ENCODE assay signal across 23 cellular contexts in genomic region chr19:7645656-7646425, GRCh38. TPM values are rescaled to one million over a fixed set of nuclear protein-coding genes. Genes with fewer than 3 reads are reported as not detected.
DNase-seq lines count a peak whose midpoint lies in the region; ATAC-seq and TF ChIP-seq lines count a peak whose summit lies in the region.
"Had no signal": no experiment of that assay in that cellular context is flagged by ENCODE, and none has a peak within 500 bp of the region (broad histone marks: within the 10 kb centered on the region; RNA-seq: fewer than 3 reads in every experiment).

No MANE protein-coding gene starts in this region.

- H3K4me1 ChIP-seq in NT2/D1 (ENCODE audit: insufficient read depth, insufficient read length) (peaks cover 6% of the 10 kb centered on the region), trophoblast cell (ENCODE audit: control insufficient read depth in 1 of 2, insufficient read depth in 2 of 2, low read length in 2 of 2) (no peaks in the 10 kb centered on the region), psoas muscle (no peaks in the 10 kb centered on the region)
- H3K4me1 ChIP-seq: colonic mucosa, Peyer's patch, suprapubic skin had no signal

- H3K9me3 ChIP-seq in NT2/D1 (ENCODE audit: insufficient read depth, low read length) (no peaks in the 10 kb centered on the region), trophoblast cell (ENCODE audit: insufficient read depth, low read depth, low read length) (peaks cover 2% of the 10 kb centered on the region), psoas muscle (no peaks in the 10 kb centered on the region)
- H3K9me3 ChIP-seq: colonic mucosa, Peyer's patch, suprapubic skin had no signal

- no peak overlapping the region for H3K4ac ChIP-seq in trophoblast cell (ENCODE audit: low read depth, low read length)

- no peaks in the 10 kb centered on the region for H3K27me3 Mint-ChIP-seq in activated CD8-positive, alpha-beta T cell treated with anti-CD3 and anti-CD28 coated beads, Interleukin-2, amount 10 ng/mL, durations not matched to agents 7 days and 5 days (ENCODE audit: low read depth)
- H3K27me3 Mint-ChIP-seq in activated CD8-positive, alpha-beta T cell treated with anti-CD3 and anti-CD28 coated beads for 36 hours, result no peaks in the 10 kb centered on the region
- H3K27me3 Mint-ChIP-seq in central memory CD8-positive, alpha-beta T cell, result no peaks in the 10 kb centered on the region
- H3K27me3 Mint-ChIP-seq: activated naive CD8-positive, alpha-beta T cell treated with anti-CD3 and anti-CD28 coated beads, Interleukin-2, amount 50 U/mL, for 24 hours had no signal

- H2AK5ac ChIP-seq in trophoblast cell (ENCODE audit: low read length), result no peak overlapping the region

- TF ChIP-seq CTCF in activated CD8-positive, alpha-beta T cell treated with anti-CD3 and anti-CD28 coated beads for 36 hours (IDR thresholded peaks at IDR 0.05), result no peak
- no peak for TF ChIP-seq CTCF in psoas muscle (IDR thresholded peaks at IDR 0.05)

- no CpG with 5 or more reads among the region's 20 CpGs for WGBS in trophoblast cell (ENCODE audit: extremely low coverage, insufficient coverage, insufficient read length)
- WGBS in psoas muscle, 3 donors, result 54 to 57% (median 57%) methylated on average over 19 to 20 of the region's 20 CpGs

- no peak for ATAC-seq in activated CD8-positive, alpha-beta T cell treated with anti-CD3 and anti-CD28 coated beads, Interleukin-2, amount 10 ng/mL, durations not matched to agents 7 days and 5 days
- no peak for ATAC-seq in activated CD8-positive, alpha-beta T cell treated with anti-CD3 and anti-CD28 coated beads for 36 hours
- ATAC-seq in central memory CD8-positive, alpha-beta T cell (replicated peaks; ENCODE audit: extremely low read depth, poor library complexity, severe bottlenecking), result no peak
- no peak for ATAC-seq in psoas muscle
- ATAC-seq: activated naive CD8-positive, alpha-beta T cell treated with anti-CD3 and anti-CD28 coated beads, Interleukin-2, amount 50 U/mL, for 24 hours had no signal

- peaks cover 19% of the 10 kb centered on the region for H3K36me3 Mint-ChIP-seq in activated CD8-positive, alpha-beta T cell treated with anti-CD3 and anti-CD28 coated beads, Interleukin-2, amount 10 ng/mL, durations not matched to agents 7 days and 5 days (ENCODE audit: low read depth)
- H3K36me3 Mint-ChIP-seq in activated CD8-positive, alpha-beta T cell treated with anti-CD3 and anti-CD28 coated beads for 36 hours (ENCODE audit: low read depth), result peaks cover 8% of the 10 kb centered on the region
- H3K36me3 Mint-ChIP-seq in central memory CD8-positive, alpha-beta T cell (ENCODE audit: insufficient read depth), result peaks cover 21% of the 10 kb centered on the region
- H3K36me3 Mint-ChIP-seq: brain had no signal

- H2BK5ac ChIP-seq in trophoblast cell (ENCODE audit: low read depth, low read length, poor library complexity), result no peak overlapping the region

- CTCF ChIA-PET in activated CD8-positive, alpha-beta T cell treated with anti-CD3 and anti-CD28 coated beads, Interleukin-2, amount 10 ng/mL, durations not matched to agents 7 days and 5 days (lab: Charles Lee), result no interaction called here
- CTCF ChIA-PET in activated CD8-positive, alpha-beta T cell treated with anti-CD3 and anti-CD28 coated beads for 36 hours (lab: Charles Lee), result no interaction called here

- H2BK12ac ChIP-seq in trophoblast cell (ENCODE audit: low read length), result no peak overlapping the region

- peak overlapping the region; percentile 50 for H3K9ac ChIP-seq in NT2/D1 (ENCODE audit: insufficient read length, low read depth)
- no peak overlapping the region for H3K9ac ChIP-seq in trophoblast cell (ENCODE audit: low read length)

- H3K27me3 ChIP-seq in NT2/D1 (ENCODE audit: insufficient read depth, insufficient read length) (peaks cover 9% of the 10 kb centered on the region), trophoblast cell (ENCODE audit: insufficient read depth, low read length) (no peaks in the 10 kb centered on the region), psoas muscle (ENCODE audit: insufficient read depth in 3 of 3, low read length in 2 of 3) (peaks cover 0 to 4% (median 0%) of the 10 kb centered on the region in 3 donors)
- H3K27me3 ChIP-seq: colonic mucosa, Peyer's patch had no signal

- no peak overlapping the region for H4K12ac ChIP-seq in trophoblast cell (ENCODE audit: low read depth, low read length)

- no peak overlapping the region for H3K27ac ChIP-seq in trophoblast cell (ENCODE audit: low read depth, low read length)
- H3K27ac ChIP-seq in psoas muscle, result no peak overlapping the region
- H3K27ac ChIP-seq: colonic mucosa, Peyer's patch, suprapubic skin had no signal

- no peak overlapping the region for H3K4me3 Mint-ChIP-seq in activated CD8-positive, alpha-beta T cell treated with anti-CD3 and anti-CD28 coated beads, Interleukin-2, amount 10 ng/mL, durations not matched to agents 7 days and 5 days
- no peak overlapping the region for H3K4me3 Mint-ChIP-seq in activated CD8-positive, alpha-beta T cell treated with anti-CD3 and anti-CD28 coated beads for 36 hours
- no peak overlapping the region for H3K4me3 Mint-ChIP-seq in central memory CD8-positive, alpha-beta T cell
- H3K4me3 Mint-ChIP-seq: activated naive CD8-positive, alpha-beta T cell treated with anti-CD3 and anti-CD28 coated beads, Interleukin-2, amount 50 U/mL, for 24 hours; brain; HFFc6; mesothelial cell of epicardium had no signal

- H2BK120ac ChIP-seq in trophoblast cell (ENCODE audit: insufficient read depth, low read length, poor library complexity), result no peak overlapping the region

- H3K27ac Mint-ChIP-seq in activated CD8-positive, alpha-beta T cell treated with anti-CD3 and anti-CD28 coated beads, Interleukin-2, amount 10 ng/mL, durations not matched to agents 7 days and 5 days, result peak overlapping the region; percentile 4
- no peak overlapping the region for H3K27ac Mint-ChIP-seq in activated CD8-positive, alpha-beta T cell treated with anti-CD3 and anti-CD28 coated beads for 36 hours
- H3K27ac Mint-ChIP-seq in central memory CD8-positive, alpha-beta T cell (ENCODE audit: low read depth), result peak overlapping the region; percentile 56
- H3K27ac Mint-ChIP-seq: activated naive CD8-positive, alpha-beta T cell treated with anti-CD3 and anti-CD28 coated beads, Interleukin-2, amount 50 U/mL, for 24 hours; activated T-helper 2 cell treated with anti-CD3 and anti-CD28 coated beads, Interferon-gamma antibody, Interleukin-2, Interleukin-4, amounts not matched to agents 10 μg/mL and 5 μg/mL and 100 μg/mL, durations not matched to agents 14 hours and 24 hours and 36 hours; brain; HFFc6; mesothelial cell of epicardium had no signal

- intact Hi-C loops in activated CD8-positive, alpha-beta T cell treated with anti-CD3 and anti-CD28 coated beads for 36 hours (cut with micrococcal nuclease), result no loop called here
- intact Hi-C loops in psoas muscle (cut with DNase I), result no loop called here

- H3K14ac ChIP-seq in trophoblast cell (ENCODE audit: low read length), result no peak overlapping the region

- no peaks in the 10 kb centered on the region for H3K79me1 ChIP-seq in trophoblast cell (ENCODE audit: low read length)

- no peak overlapping the region for H3K4me2 ChIP-seq in trophoblast cell (ENCODE audit: low read length)

- no peak overlapping the region for H3K4me3 ChIP-seq in NT2/D1 (ENCODE audit: insufficient read length, low read depth)
- peak overlapping the region; percentile 6 for H3K4me3 ChIP-seq in trophoblast cell (ENCODE audit: low read depth, low read length)
- H3K4me3 ChIP-seq in psoas muscle, result no peak overlapping the region
- H3K4me3 ChIP-seq: colonic mucosa, Peyer's patch, suprapubic skin had no signal

- no peak overlapping the region for H4K8ac ChIP-seq in trophoblast cell (ENCODE audit: low read depth, low read length)

- no peaks in the 10 kb centered on the region for H3K79me2 ChIP-seq in trophoblast cell (ENCODE audit: control insufficient read depth, insufficient read depth, low read length, poor library complexity)

- H3K36me3 ChIP-seq in NT2/D1 (ENCODE audit: insufficient read depth, insufficient read length, low read length), result peaks cover 32% of the 10 kb centered on the region
- H3K36me3 ChIP-seq in trophoblast cell (ENCODE audit: control insufficient read depth in 1 of 2, insufficient read depth in 2 of 2, low read length in 2 of 2), result peaks cover 33 to 38% of the 10 kb centered on the region in 2 experiments
- no peaks in the 10 kb centered on the region for H3K36me3 ChIP-seq in psoas muscle (ENCODE audit: insufficient read depth in 1 of 2, low read depth in 1 of 2)
- H3K36me3 ChIP-seq: colonic mucosa had no signal

- H3K23ac ChIP-seq in trophoblast cell (ENCODE audit: low read length), result no peak overlapping the region

- H3K4me1 Mint-ChIP-seq in activated CD8-positive, alpha-beta T cell treated with anti-CD3 and anti-CD28 coated beads, Interleukin-2, amount 10 ng/mL, durations not matched to agents 7 days and 5 days (ENCODE audit: low read depth), result peaks cover 3% of the 10 kb centered on the region
- H3K4me1 Mint-ChIP-seq in activated CD8-positive, alpha-beta T cell treated with anti-CD3 and anti-CD28 coated beads for 36 hours (ENCODE audit: low read depth), result peaks cover 2% of the 10 kb centered on the region
- H3K4me1 Mint-ChIP-seq in central memory CD8-positive, alpha-beta T cell, result no peaks in the 10 kb centered on the region
- H3K4me1 Mint-ChIP-seq: brain, mesothelial cell of epicardium had no signal

- POLR2A ChIA-PET in activated CD8-positive, alpha-beta T cell treated with anti-CD3 and anti-CD28 coated beads, Interleukin-2, amount 10 ng/mL, durations not matched to agents 7 days and 5 days (lab: Charles Lee), result no interaction called here
- POLR2A ChIA-PET in activated CD8-positive, alpha-beta T cell treated with anti-CD3 and anti-CD28 coated beads for 36 hours (lab: Charles Lee), result no interaction called here

- no peaks in the 10 kb centered on the region for H3K9me3 Mint-ChIP-seq in activated CD8-positive, alpha-beta T cell treated with anti-CD3 and anti-CD28 coated beads, Interleukin-2, amount 10 ng/mL, durations not matched to agents 7 days and 5 days (ENCODE audit: insufficient read depth)
- no peaks in the 10 kb centered on the region for H3K9me3 Mint-ChIP-seq in activated CD8-positive, alpha-beta T cell treated with anti-CD3 and anti-CD28 coated beads for 36 hours
- H3K9me3 Mint-ChIP-seq in central memory CD8-positive, alpha-beta T cell, result no peaks in the 10 kb centered on the region
- H3K9me3 Mint-ChIP-seq: activated naive CD8-positive, alpha-beta T cell treated with anti-CD3 and anti-CD28 coated beads, Interleukin-2, amount 50 U/mL, for 24 hours; activated T-helper 2 cell treated with anti-CD3 and anti-CD28 coated beads, Interferon-gamma antibody, Interleukin-2, Interleukin-4, amounts not matched to agents 10 μg/mL and 5 μg/mL and 100 μg/mL, durations not matched to agents 14 hours and 24 hours and 36 hours; brain; HFFc6; mesothelial cell of epicardium had no signal

- no peak for DNase-seq in activated CD8-positive, alpha-beta T cell treated with anti-CD3 and anti-CD28 coated beads, Interleukin-2, amount 10 ng/mL, durations not matched to agents 7 days and 5 days
- DNase-seq in activated CD8-positive, alpha-beta T cell treated with anti-CD3 and anti-CD28 coated beads for 36 hours, result no peak
- DNase-seq in NT2/D1 (ENCODE audit: low read depth, low spot score) (no peak), trophoblast cell (no peak), KG1 (lab: John Stamatoyannopoulos, UW) (no peak), psoas muscle (no peak)
- no peak for DNase-seq in central memory CD8-positive, alpha-beta T cell (ENCODE audit: low spot score in 2 of 2)
- DNase-seq in activated naive CD4-positive, alpha-beta T cell (lab: John Stamatoyannopoulos, UW), result no peak
- DNase-seq: activated naive CD8-positive, alpha-beta T cell treated with anti-CD3 and anti-CD28 coated beads, Interleukin-2, amount 50 U/mL, for 24 hours; colonic mucosa; HFFc6; NCI-H1694; NCI-H2227 treated with DMSO at 0.1 percent for 48 hours; NCI-H774; Peyer's patch; T1000 had no signal

- no peak overlapping the region for H2AFZ ChIP-seq in trophoblast cell (ENCODE audit: insufficient read depth, low read length, poor library complexity)

- H4K91ac ChIP-seq in trophoblast cell (ENCODE audit: low read depth, low read length), result no peak overlapping the region

- no peak overlapping the region for H3K18ac ChIP-seq in trophoblast cell (ENCODE audit: low read length)

RNA-seq across cellular contexts. Expression of gene STXBP2, which starts 8.9 kb away (rescaled TPM):
- 100 to 1,000 TPM; 162 to 168 TPM for total RNA-seq in activated CD8-positive, alpha-beta T cell treated with anti-CD3 and anti-CD28 coated beads, Interleukin-2, amount 10 ng/mL, durations not matched to agents 7 days and 5 days
- 10 to 100 TPM; 96.4 to 99.2 TPM for total RNA-seq in activated CD8-positive, alpha-beta T cell treated with anti-CD3 and anti-CD28 coated beads for 36 hours
- polyA plus RNA-seq in trophoblast cell (2013), result 49.4 and 49.6 TPM in 2 replicates
- total RNA-seq in psoas muscle, result 1 to 10 TPM; 2.7 to 4.5 (median 3.6) TPM
- polyA plus RNA-seq in psoas muscle, result 1 to 10 TPM in 2 of 3 donors, under 1 TPM in 1; 0.55 to 2.4 (median 1.7) TPM

RNA-seq across cellular contexts. Expression of gene PCP2, which starts 12.3 kb away (rescaled TPM):
- total RNA-seq in activated CD8-positive, alpha-beta T cell treated with anti-CD3 and anti-CD28 coated beads, Interleukin-2, amount 10 ng/mL, durations not matched to agents 7 days and 5 days, result 1 to 10 TPM in 1 of 2 experiments, under 1 TPM in 1; 0.63 to 1.0 TPM
- total RNA-seq in activated CD8-positive, alpha-beta T cell treated with anti-CD3 and anti-CD28 coated beads for 36 hours, result 1 to 10 TPM; 4.0 to 4.8 TPM
- 0.35 and 0.36 TPM in 2 replicates for polyA plus RNA-seq in trophoblast cell (2013)
- not detected for total RNA-seq in psoas muscle
- polyA plus RNA-seq in psoas muscle, result under 1 TPM in 1 of 3 donors, not detected in 2; 0.20 TPM
- total RNA-seq: HFFc6, M059J, SK-MEL-5 had no signal
- polyA plus RNA-seq: BJ had no signal

RNA-seq across cellular contexts. Expression of gene PET100, which starts 16.2 kb away (rescaled TPM):
- total RNA-seq in activated CD8-positive, alpha-beta T cell treated with anti-CD3 and anti-CD28 coated beads, Interleukin-2, amount 10 ng/mL, durations not matched to agents 7 days and 5 days, result 100 to 1,000 TPM; 125 to 136 TPM
- total RNA-seq in activated CD8-positive, alpha-beta T cell treated with anti-CD3 and anti-CD28 coated beads for 36 hours, result 10 to 100 TPM; 71.8 to 83.3 TPM
- 433 and 469 TPM in 2 replicates for polyA plus RNA-seq in trophoblast cell (2013)
- total RNA-seq in psoas muscle, result 100 to 1,000 TPM in 2 of 4 donors, 10 to 100 TPM in 2; 88.9 to 112 (median 101) TPM
- polyA plus RNA-seq in psoas muscle, result 10 to 100 TPM; 49.6 to 93.1 (median 49.7) TPM

RNA-seq across cellular contexts. Expression of gene XAB2, which starts 16.5 kb away (rescaled TPM):
- 10 to 100 TPM; 44.8 to 46.9 TPM for total RNA-seq in activated CD8-positive, alpha-beta T cell treated with anti-CD3 and anti-CD28 coated beads, Interleukin-2, amount 10 ng/mL, durations not matched to agents 7 days and 5 days
- 10 to 100 TPM; 50.7 to 54.1 TPM for total RNA-seq in activated CD8-positive, alpha-beta T cell treated with anti-CD3 and anti-CD28 coated beads for 36 hours
- 27.0 and 27.2 TPM in 2 replicates for polyA plus RNA-seq in trophoblast cell (2013)
- total RNA-seq in psoas muscle, result 10 to 100 TPM; 19.2 to 36.3 (median 26.6) TPM
- polyA plus RNA-seq in psoas muscle, result 10 to 100 TPM; 23.5 to 29.7 (median 24.1) TPM

RNA-seq across cellular contexts. Expression of gene RETN, which starts 23.0 kb away (rescaled TPM):
- 1 to 10 TPM; 2.2 to 3.0 TPM for total RNA-seq in activated CD8-positive, alpha-beta T cell treated with anti-CD3 and anti-CD28 coated beads, Interleukin-2, amount 10 ng/mL, durations not matched to agents 7 days and 5 days
- total RNA-seq in activated CD8-positive, alpha-beta T cell treated with anti-CD3 and anti-CD28 coated beads for 36 hours, result not detected
- not detected in 2 replicates for polyA plus RNA-seq in trophoblast cell (2013)
- total RNA-seq in psoas muscle, result under 1 TPM in 2 of 4 donors, not detected in 2; 0.48 to 0.57 TPM
- 1 to 10 TPM in 2 of 3 donors, under 1 TPM in 1; 0.46 to 4.7 (median 2.1) TPM for polyA plus RNA-seq in psoas muscle
- total RNA-seq: activated T-helper 2 cell treated with anti-CD3 and anti-CD28 coated beads, Interferon-gamma antibody, Interleukin-2, Interleukin-4, amounts not matched to agents 10 μg/mL and 5 μg/mL and 100 μg/mL, durations not matched to agents 14 hours and 24 hours and 36 hours; colonic mucosa; HFFc6; M059J; mesothelial cell of epicardium; Peyer's patch; SK-MEL-5; suprapubic skin had no signal
- polyA plus RNA-seq: BJ had no signal

Comparison
In these comparisons a context has a peak if more than half of its experiments do, and no peak if none do; other contexts are left out.
1. RNA of gene STXBP2, which starts 8.9 kb away (total RNA-seq): 162 to 168 TPM in activated CD8-positive, alpha-beta T cell treated with anti-CD3 and anti-CD28 coated beads, Interleukin-2, amount 10 ng/mL, durations not matched to agents 7 days and 5 days and 96.4 to 99.2 TPM in activated CD8-positive, alpha-beta T cell treated with anti-CD3 and anti-CD28 coated beads for 36 hours; 2.7 to 4.5 TPM in psoas muscle; every median in the first group is over 10 times any median in the second.